18 cellular contexts compared by ENCODE assay signal in the genomic region with DNA sequence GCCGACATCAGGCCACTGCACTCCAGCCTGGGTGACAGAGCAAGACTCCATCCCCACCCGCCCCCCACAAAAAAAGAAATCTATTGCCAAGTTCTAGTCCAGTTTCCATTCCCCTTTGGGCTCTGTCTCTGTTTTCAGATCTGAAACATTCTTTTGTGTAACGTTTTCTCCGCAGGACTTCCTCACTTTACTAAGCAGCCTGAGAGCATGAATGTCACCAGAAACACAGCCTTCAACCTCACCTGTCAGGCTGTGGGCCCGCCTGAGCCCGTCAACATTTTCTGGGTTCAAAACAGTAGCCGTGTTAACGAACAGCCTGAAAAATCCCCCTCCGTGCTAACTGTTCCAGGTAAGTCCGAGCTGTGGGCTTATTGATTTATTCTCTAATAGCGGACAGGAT. TPM values are rescaled to one million over a fixed set of nuclear protein-coding genes. Genes with fewer than 3 reads are reported as not detected.
A peak's percentile ranks its signal among the peaks of the same experiment; 100 is the strongest.
DNase-seq lines count a peak whose midpoint lies in the region; ATAC-seq and TF ChIP-seq lines count a peak whose summit lies in the region.
"Had no signal": no experiment of that assay in that cellular context is flagged by ENCODE, and none has a peak within 500 bp of the region (broad histone marks: within the 10 kb centered on the region; RNA-seq: fewer than 3 reads in every experiment).

No MANE protein-coding gene starts in this region.

- no peaks in the 10 kb centered on the region for H3K79me2 ChIP-seq in trophoblast cell (ENCODE audit: control insufficient read depth, insufficient read depth, low read length, poor library complexity)

- no peaks in the 10 kb centered on the region for H3K36me3 Mint-ChIP-seq in T-helper 17 cell (ENCODE audit: low read depth)

- H4K91ac ChIP-seq in trophoblast cell (ENCODE audit: low read depth, low read length) = peak overlapping the region; percentile 7

- H3K4ac ChIP-seq in trophoblast cell (ENCODE audit: low read depth, low read length) = no peak overlapping the region

- TF ChIP-seq EP300 in esophagus muscularis mucosa (IDR thresholded peaks at IDR 0.05) (no peak), upper lobe of left lung (IDR thresholded peaks at IDR 0.05) (no peak)

- TF ChIP-seq CTCF in heart left ventricle (IDR thresholded peaks at IDR 0.05) (no peak), esophagus muscularis mucosa (IDR thresholded peaks at IDR 0.05) (no peak), upper lobe of left lung (IDR thresholded peaks at IDR 0.05) (no peak)

- no peak overlapping the region for H2BK120ac ChIP-seq in trophoblast cell (ENCODE audit: insufficient read depth, low read length, poor library complexity)

- H3K14ac ChIP-seq in trophoblast cell (ENCODE audit: low read length) = no peak overlapping the region

- peaks cover 5% of the 10 kb centered on the region for H3K27me3 Mint-ChIP-seq in T-helper 17 cell

- no peak overlapping the region for H3K9ac ChIP-seq in trophoblast cell (ENCODE audit: low read length)
- H3K9ac ChIP-seq: BLaER1 treated with 17β-estradiol and CSF1 and Interleukin-3, amounts not matched to agents 10 nM and 100 nM had no signal

- no peak overlapping the region for H4K12ac ChIP-seq in trophoblast cell (ENCODE audit: low read depth, low read length)

- no peaks in the 10 kb centered on the region for H3K9me3 ChIP-seq in heart left ventricle
- no peaks in the 10 kb centered on the region for H3K9me3 ChIP-seq in esophagus muscularis mucosa
- H3K9me3 ChIP-seq in trophoblast cell (ENCODE audit: insufficient read depth, low read depth, low read length) = no peaks in the 10 kb centered on the region
- H3K9me3 ChIP-seq in upper lobe of left lung = no peaks in the 10 kb centered on the region
- H3K9me3 ChIP-seq in T-helper 17 cell (ENCODE audit: control insufficient read depth, low read length, poor library complexity, severe bottlenecking) = no peaks in the 10 kb centered on the region
- H3K9me3 ChIP-seq: BLaER1 treated with 17β-estradiol and CSF1 and Interleukin-3, amounts not matched to agents 10 nM and 100 nM; neutrophil had no signal

- no peak overlapping the region for H2BK12ac ChIP-seq in trophoblast cell (ENCODE audit: low read length)

- intact Hi-C loops in heart left ventricle (cut with DNase I) (loop anchor here in 1 of 10 donors (5.0 kb wide), 1 partner anchor 40 kb away; no protein-coding TSS in a partner anchor), cardiac septum (cut with DNase I) (loop anchor here (5.0 kb wide), 1 partner anchor 50 kb away; a partner anchor contains a TSS), esophagus muscularis mucosa (cut with DNase I) (loop anchor here (5.0 kb wide), 1 partner anchor 50 kb away; a partner anchor contains a TSS)

- H3K27me3 ChIP-seq in heart left ventricle = no peaks in the 10 kb centered on the region
- no peaks in the 10 kb centered on the region for H3K27me3 ChIP-seq in esophagus muscularis mucosa
- no peaks in the 10 kb centered on the region for H3K27me3 ChIP-seq in trophoblast cell (ENCODE audit: insufficient read depth, low read length)
- H3K27me3 ChIP-seq in upper lobe of left lung = no peaks in the 10 kb centered on the region
- H3K27me3 ChIP-seq: BLaER1 treated with 17β-estradiol and CSF1 and Interleukin-3, amounts not matched to agents 10 nM and 100 nM; neutrophil had no signal

- no peak overlapping the region for H3K23ac ChIP-seq in trophoblast cell (ENCODE audit: low read length)

- no peaks in the 10 kb centered on the region for H3K4me1 Mint-ChIP-seq in T-helper 17 cell

- no peak overlapping the region for H3K4me3 ChIP-seq in heart left ventricle
- H3K4me3 ChIP-seq in esophagus muscularis mucosa = no peak overlapping the region
- no peak overlapping the region for H3K4me3 ChIP-seq in trophoblast cell (ENCODE audit: low read depth, low read length)
- no peak overlapping the region for H3K4me3 ChIP-seq in upper lobe of left lung
- H3K4me3 ChIP-seq: BLaER1 treated with 17β-estradiol and CSF1 and Interleukin-3, amounts not matched to agents 10 nM and 100 nM; skin epidermis had no signal

- no peak for TF ChIP-seq POLR2A in heart left ventricle (IDR thresholded peaks at IDR 0.05)
- no peak for TF ChIP-seq POLR2A in esophagus muscularis mucosa (IDR thresholded peaks at IDR 0.05; ENCODE audit: low read depth)
- TF ChIP-seq POLR2A in upper lobe of left lung (IDR thresholded peaks at IDR 0.05) = no peak

- no peaks in the 10 kb centered on the region for H3K79me1 ChIP-seq in trophoblast cell (ENCODE audit: low read length)

- peaks cover 0 to 31% (median 12%) of the 10 kb centered on the region in 12 donors for H3K4me1 ChIP-seq in heart left ventricle
- peaks cover 18 to 35% (median 32%) of the 10 kb centered on the region in 4 donors for H3K4me1 ChIP-seq in esophagus muscularis mucosa
- H3K4me1 ChIP-seq in trophoblast cell (ENCODE audit: control insufficient read depth in 1 of 2, insufficient read depth in 2 of 2, low read length in 2 of 2) = peaks cover 5 to 12% of the 10 kb centered on the region in 2 experiments
- peaks cover 9 to 23% (median 16%) of the 10 kb centered on the region in 4 donors for H3K4me1 ChIP-seq in upper lobe of left lung

- no peak overlapping the region for H3K4me2 ChIP-seq in trophoblast cell (ENCODE audit: low read length)

- H3K36me3 ChIP-seq in heart left ventricle = peaks cover 0 to 41% (median 18%) of the 10 kb centered on the region in 9 donors
- peaks cover 0 to 20% (median 14%) of the 10 kb centered on the region in 4 donors for H3K36me3 ChIP-seq in esophagus muscularis mucosa
- peaks cover 0 to 2% of the 10 kb centered on the region in 2 experiments for H3K36me3 ChIP-seq in trophoblast cell (ENCODE audit: control insufficient read depth in 1 of 2, insufficient read depth in 2 of 2, low read length in 2 of 2)
- H3K36me3 ChIP-seq in upper lobe of left lung = peaks cover 0 to 24% (median 7%) of the 10 kb centered on the region in 4 donors
- H3K36me3 ChIP-seq: neutrophil, WERI-Rb-1 had no signal

- no peak overlapping the region for H4K8ac ChIP-seq in trophoblast cell (ENCODE audit: low read depth, low read length)

- H2AK5ac ChIP-seq in trophoblast cell (ENCODE audit: low read length) = no peak overlapping the region

- H3K27ac ChIP-seq in heart left ventricle = peak overlapping the region in 8 of 12 donors; percentile 26 to 80 (median 59)
- peak overlapping the region; percentile 56 to 87 (median 84) for H3K27ac ChIP-seq in esophagus muscularis mucosa (replicated peaks in 1 of 4)
- no peak overlapping the region for H3K27ac ChIP-seq in trophoblast cell (ENCODE audit: low read depth, low read length)
- H3K27ac ChIP-seq in upper lobe of left lung = peak overlapping the region; percentile 62 to 80 (median 74)
- H3K27ac ChIP-seq: BLaER1 treated with 17β-estradiol and CSF1 and Interleukin-3, amounts not matched to agents 10 nM and 100 nM; neutrophil; WERI-Rb-1 had no signal

- ATAC-seq in heart left ventricle (no peak), upper lobe of left lung (ENCODE audit: low FRiP score in 2 of 2) (no peak), T-helper 17 cell (no peak), HG03095 (IDR thresholded peaks at IDR 0.05; ENCODE audit: unreplicated experiment) (no peak)
- ATAC-seq: activated CD8-positive, alpha-beta T cell treated with anti-CD3 and anti-CD28 coated beads for 36 hours; activated T-cell treated with anti-CD3 and anti-CD28 coated beads, Interleukin-2, amount 50 U/mL, for 72 hours had no signal

- H3K18ac ChIP-seq in trophoblast cell (ENCODE audit: low read length) = no peak overlapping the region

- no peak overlapping the region for H3K4me3 Mint-ChIP-seq in T-helper 17 cell
- H3K4me3 Mint-ChIP-seq: activated CD8-positive, alpha-beta T cell treated with anti-CD3 and anti-CD28 coated beads for 36 hours; activated T-cell treated with anti-CD3 and anti-CD28 coated beads, Interleukin-2, amount 50 U/mL, for 72 hours had no signal

- no peak overlapping the region for H2BK5ac ChIP-seq in trophoblast cell (ENCODE audit: low read depth, low read length, poor library complexity)

- H2AFZ ChIP-seq in trophoblast cell (ENCODE audit: insufficient read depth, low read length, poor library complexity) = no peak overlapping the region

- DNase-seq in heart left ventricle (no peak), cardiac septum (ENCODE audit: low spot score) (no peak), esophagus muscularis mucosa (ENCODE audit: extremely low spot score) (no peak), trophoblast cell (no peak), upper lobe of left lung (no peak), kidney tubule cell (ENCODE audit: low spot score) (no peak), T-helper 17 cell (no peak)
- DNase-seq: activated CD8-positive, alpha-beta T cell treated with anti-CD3 and anti-CD28 coated beads for 36 hours; activated T-cell treated with anti-CD3 and anti-CD28 coated beads, Interleukin-2, amount 50 U/mL, for 72 hours; DMS 273 treated with DMSO at 0.1 percent for 48 hours; GF-D8; NCI-H187; T-helper 1 cell had no signal

- H3K27ac Mint-ChIP-seq in T-helper 17 cell = no peak overlapping the region
- H3K27ac Mint-ChIP-seq: activated CD8-positive, alpha-beta T cell treated with anti-CD3 and anti-CD28 coated beads for 36 hours; activated T-cell treated with anti-CD3 and anti-CD28 coated beads, Interleukin-2, amount 50 U/mL, for 72 hours had no signal

- 90 to 95% (median 94%) methylated on average over 11 of the region's 11 CpGs for WGBS in heart left ventricle, 4 donors
- WGBS in esophagus muscularis mucosa = 92% methylated on average over 10 of the region's 11 CpGs
- WGBS in trophoblast cell (ENCODE audit: extremely low coverage, insufficient coverage, insufficient read length) = no CpG with 5 or more reads among the region's 11 CpGs
- WGBS in upper lobe of left lung, 2 donors = 87 to 90% methylated on average over 11 of the region's 11 CpGs

RNA-seq across cellular contexts. Expression of a gene that starts 48.8 kb away (rescaled TPM):
- total RNA-seq in heart left ventricle (10 to 100 TPM in 1 of 9 donors, 1 to 10 TPM in 8; 1.9 to 15.2 (median 4.9) TPM), cardiac septum (5.8 TPM), esophagus muscularis mucosa (10 to 100 TPM; 19.9 to 31.0 (median 22.3) TPM), upper lobe of left lung (100 to 1,000 TPM in 1 of 6 donors, 10 to 100 TPM in 5; 15.5 to 141 (median 21.9) TPM), T-helper 17 cell (under 1 TPM; 0.12 to 0.13 TPM)
- polyA plus RNA-seq in heart left ventricle = 1 to 10 TPM; 2.6 TPM
- 6.7 and 7.5 TPM in 2 replicates for polyA plus RNA-seq in trophoblast cell (2013)
